Comparison of ENCODE assay signal across 1 cellular context in the genomic region with DNA sequence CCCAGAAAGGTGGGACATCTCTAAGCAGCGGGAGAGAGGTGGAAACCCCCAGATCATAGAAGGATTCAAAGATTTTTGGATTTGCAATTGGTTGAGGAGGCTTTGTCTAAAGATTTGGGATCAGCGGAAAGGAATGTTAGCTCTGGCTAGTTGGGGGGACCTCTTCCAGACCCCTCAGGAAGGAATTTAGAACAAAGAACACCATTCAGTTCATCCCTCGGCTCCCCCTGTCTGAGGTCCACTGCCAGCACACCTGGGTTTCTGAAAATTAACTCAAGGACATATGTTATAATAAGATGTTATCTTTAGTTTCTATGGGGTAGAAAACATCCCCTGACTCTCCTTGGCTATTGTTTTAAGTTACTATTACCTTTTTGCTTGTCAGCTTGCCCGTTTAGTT.
TF ChIP-seq lines count a peak whose summit lies in the region.

No MANE protein-coding gene starts in this region.

TF ChIP-seq in WTC11, 78 proteins besides CTCF, POLR2A, EP300 and RAD21:
- no peak for TF ChIP-seq MYBL2 (CRISPR knock-in tag; IDR thresholded peaks at IDR 0.05)
- TF ChIP-seq, protein P1, sequence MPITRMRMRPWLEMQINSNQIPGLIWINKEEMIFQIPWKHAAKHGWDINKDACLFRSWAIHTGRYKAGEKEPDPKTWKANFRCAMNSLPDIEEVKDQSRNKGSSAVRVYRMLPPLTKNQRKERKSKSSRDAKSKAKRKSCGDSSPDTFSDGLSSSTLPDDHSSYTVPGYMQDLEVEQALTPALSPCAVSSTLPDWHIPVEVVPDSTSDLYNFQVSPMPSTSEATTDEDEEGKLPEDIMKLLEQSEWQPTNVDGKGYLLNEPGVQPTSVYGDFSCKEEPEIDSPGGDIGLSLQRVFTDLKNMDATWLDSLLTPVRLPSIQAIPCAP (CRISPR knock-in tag; IDR thresholded peaks at IDR 0.05) = no peak
- no peak for TF ChIP-seq ZNF138 (CRISPR knock-in tag; conservative IDR thresholded peaks at IDR 0.05)
- TF ChIP-seq JUN (CRISPR knock-in tag; IDR thresholded peaks at IDR 0.05) = no peak
- TF ChIP-seq, protein P2, sequence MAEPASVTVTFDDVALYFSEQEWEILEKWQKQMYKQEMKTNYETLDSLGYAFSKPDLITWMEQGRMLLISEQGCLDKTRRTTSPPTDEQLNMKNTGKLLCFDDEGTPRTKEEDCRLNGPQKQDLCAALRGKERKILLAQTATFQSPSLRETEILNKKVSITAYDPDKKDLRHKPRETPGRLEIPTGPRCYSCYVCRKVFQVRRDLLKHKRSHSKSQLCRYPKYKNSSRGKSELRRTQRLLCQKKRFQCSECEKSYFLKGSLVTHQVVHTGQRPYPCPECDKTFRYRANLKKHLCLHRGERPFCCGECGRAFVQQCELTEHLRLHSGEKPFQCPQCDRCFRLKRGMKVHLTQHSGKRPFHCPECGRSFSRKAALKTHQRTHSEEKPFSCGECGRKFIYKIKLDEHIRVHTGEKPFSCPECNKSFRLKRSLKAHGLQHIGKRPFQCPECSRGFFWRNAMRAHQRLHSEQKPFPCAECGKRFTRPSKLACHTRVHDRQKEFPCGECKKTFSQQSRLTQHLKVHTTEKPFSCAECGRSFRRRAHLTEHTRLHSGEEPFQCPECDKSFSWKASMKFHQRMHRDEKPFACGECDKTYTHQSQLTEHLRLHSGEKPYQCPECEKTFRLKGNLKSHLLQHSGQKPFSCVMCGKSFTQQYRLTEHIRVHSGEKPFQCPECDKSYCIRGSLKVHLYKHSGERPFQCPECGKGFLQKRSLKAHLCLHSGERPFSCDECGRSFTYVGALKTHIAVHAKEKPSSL (CRISPR knock-in tag; conservative IDR thresholded peaks at IDR 0.05) = no peak
- TF ChIP-seq, protein P3, sequence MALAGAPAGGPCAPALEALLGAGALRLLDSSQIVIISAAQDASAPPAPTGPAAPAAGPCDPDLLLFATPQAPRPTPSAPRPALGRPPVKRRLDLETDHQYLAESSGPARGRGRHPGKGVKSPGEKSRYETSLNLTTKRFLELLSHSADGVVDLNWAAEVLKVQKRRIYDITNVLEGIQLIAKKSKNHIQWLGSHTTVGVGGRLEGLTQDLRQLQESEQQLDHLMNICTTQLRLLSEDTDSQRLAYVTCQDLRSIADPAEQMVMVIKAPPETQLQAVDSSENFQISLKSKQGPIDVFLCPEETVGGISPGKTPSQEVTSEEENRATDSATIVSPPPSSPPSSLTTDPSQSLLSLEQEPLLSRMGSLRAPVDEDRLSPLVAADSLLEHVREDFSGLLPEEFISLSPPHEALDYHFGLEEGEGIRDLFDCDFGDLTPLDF (CRISPR knock-in tag; IDR thresholded peaks at IDR 0.05) = no peak
- TF ChIP-seq SMAD3 (CRISPR knock-in tag; IDR thresholded peaks at IDR 0.05; ENCODE audit: borderline replicate concordance) = no peak
- TF ChIP-seq, protein P4, sequence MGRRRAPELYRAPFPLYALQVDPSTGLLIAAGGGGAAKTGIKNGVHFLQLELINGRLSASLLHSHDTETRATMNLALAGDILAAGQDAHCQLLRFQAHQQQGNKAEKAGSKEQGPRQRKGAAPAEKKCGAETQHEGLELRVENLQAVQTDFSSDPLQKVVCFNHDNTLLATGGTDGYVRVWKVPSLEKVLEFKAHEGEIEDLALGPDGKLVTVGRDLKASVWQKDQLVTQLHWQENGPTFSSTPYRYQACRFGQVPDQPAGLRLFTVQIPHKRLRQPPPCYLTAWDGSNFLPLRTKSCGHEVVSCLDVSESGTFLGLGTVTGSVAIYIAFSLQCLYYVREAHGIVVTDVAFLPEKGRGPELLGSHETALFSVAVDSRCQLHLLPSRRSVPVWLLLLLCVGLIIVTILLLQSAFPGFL (CRISPR knock-in tag; IDR thresholded peaks at IDR 0.05; ENCODE audit: borderline replicate concordance) = no peak
- TF ChIP-seq ZNF671 (CRISPR knock-in tag; IDR thresholded peaks at IDR 0.05) = no peak
- no peak for TF ChIP-seq CREM (CRISPR knock-in tag; IDR thresholded peaks at IDR 0.05)
- TF ChIP-seq, protein P5, sequence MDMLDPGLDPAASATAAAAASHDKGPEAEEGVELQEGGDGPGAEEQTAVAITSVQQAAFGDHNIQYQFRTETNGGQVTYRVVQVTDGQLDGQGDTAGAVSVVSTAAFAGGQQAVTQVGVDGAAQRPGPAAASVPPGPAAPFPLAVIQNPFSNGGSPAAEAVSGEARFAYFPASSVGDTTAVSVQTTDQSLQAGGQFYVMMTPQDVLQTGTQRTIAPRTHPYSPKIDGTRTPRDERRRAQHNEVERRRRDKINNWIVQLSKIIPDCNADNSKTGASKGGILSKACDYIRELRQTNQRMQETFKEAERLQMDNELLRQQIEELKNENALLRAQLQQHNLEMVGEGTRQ (CRISPR knock-in tag; IDR thresholded peaks at IDR 0.05) = no peak
- TF ChIP-seq, protein P6, sequence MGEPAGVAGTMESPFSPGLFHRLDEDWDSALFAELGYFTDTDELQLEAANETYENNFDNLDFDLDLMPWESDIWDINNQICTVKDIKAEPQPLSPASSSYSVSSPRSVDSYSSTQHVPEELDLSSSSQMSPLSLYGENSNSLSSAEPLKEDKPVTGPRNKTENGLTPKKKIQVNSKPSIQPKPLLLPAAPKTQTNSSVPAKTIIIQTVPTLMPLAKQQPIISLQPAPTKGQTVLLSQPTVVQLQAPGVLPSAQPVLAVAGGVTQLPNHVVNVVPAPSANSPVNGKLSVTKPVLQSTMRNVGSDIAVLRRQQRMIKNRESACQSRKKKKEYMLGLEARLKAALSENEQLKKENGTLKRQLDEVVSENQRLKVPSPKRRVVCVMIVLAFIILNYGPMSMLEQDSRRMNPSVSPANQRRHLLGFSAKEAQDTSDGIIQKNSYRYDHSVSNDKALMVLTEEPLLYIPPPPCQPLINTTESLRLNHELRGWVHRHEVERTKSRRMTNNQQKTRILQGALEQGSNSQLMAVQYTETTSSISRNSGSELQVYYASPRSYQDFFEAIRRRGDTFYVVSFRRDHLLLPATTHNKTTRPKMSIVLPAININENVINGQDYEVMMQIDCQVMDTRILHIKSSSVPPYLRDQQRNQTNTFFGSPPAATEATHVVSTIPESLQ (CRISPR knock-in tag; IDR thresholded peaks at IDR 0.05) = no peak
- TF ChIP-seq TEAD4 (CRISPR knock-in tag; IDR thresholded peaks at IDR 0.05) = no peak
- TF ChIP-seq, protein P7, sequence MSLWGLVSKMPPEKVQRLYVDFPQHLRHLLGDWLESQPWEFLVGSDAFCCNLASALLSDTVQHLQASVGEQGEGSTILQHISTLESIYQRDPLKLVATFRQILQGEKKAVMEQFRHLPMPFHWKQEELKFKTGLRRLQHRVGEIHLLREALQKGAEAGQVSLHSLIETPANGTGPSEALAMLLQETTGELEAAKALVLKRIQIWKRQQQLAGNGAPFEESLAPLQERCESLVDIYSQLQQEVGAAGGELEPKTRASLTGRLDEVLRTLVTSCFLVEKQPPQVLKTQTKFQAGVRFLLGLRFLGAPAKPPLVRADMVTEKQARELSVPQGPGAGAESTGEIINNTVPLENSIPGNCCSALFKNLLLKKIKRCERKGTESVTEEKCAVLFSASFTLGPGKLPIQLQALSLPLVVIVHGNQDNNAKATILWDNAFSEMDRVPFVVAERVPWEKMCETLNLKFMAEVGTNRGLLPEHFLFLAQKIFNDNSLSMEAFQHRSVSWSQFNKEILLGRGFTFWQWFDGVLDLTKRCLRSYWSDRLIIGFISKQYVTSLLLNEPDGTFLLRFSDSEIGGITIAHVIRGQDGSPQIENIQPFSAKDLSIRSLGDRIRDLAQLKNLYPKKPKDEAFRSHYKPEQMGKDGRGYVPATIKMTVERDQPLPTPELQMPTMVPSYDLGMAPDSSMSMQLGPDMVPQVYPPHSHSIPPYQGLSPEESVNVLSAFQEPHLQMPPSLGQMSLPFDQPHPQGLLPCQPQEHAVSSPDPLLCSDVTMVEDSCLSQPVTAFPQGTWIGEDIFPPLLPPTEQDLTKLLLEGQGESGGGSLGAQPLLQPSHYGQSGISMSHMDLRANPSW (CRISPR knock-in tag; conservative IDR thresholded peaks at IDR 0.05; ENCODE audit: low read depth) = no peak
- TF ChIP-seq, protein P8, sequence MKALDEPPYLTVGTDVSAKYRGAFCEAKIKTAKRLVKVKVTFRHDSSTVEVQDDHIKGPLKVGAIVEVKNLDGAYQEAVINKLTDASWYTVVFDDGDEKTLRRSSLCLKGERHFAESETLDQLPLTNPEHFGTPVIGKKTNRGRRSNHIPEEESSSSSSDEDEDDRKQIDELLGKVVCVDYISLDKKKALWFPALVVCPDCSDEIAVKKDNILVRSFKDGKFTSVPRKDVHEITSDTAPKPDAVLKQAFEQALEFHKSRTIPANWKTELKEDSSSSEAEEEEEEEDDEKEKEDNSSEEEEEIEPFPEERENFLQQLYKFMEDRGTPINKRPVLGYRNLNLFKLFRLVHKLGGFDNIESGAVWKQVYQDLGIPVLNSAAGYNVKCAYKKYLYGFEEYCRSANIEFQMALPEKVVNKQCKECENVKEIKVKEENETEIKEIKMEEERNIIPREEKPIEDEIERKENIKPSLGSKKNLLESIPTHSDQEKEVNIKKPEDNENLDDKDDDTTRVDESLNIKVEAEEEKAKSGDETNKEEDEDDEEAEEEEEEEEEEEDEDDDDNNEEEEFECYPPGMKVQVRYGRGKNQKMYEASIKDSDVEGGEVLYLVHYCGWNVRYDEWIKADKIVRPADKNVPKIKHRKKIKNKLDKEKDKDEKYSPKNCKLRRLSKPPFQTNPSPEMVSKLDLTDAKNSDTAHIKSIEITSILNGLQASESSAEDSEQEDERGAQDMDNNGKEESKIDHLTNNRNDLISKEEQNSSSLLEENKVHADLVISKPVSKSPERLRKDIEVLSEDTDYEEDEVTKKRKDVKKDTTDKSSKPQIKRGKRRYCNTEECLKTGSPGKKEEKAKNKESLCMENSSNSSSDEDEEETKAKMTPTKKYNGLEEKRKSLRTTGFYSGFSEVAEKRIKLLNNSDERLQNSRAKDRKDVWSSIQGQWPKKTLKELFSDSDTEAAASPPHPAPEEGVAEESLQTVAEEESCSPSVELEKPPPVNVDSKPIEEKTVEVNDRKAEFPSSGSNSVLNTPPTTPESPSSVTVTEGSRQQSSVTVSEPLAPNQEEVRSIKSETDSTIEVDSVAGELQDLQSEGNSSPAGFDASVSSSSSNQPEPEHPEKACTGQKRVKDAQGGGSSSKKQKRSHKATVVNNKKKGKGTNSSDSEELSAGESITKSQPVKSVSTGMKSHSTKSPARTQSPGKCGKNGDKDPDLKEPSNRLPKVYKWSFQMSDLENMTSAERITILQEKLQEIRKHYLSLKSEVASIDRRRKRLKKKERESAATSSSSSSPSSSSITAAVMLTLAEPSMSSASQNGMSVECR (CRISPR knock-in tag; IDR thresholded peaks at IDR 0.05; ENCODE audit: borderline replicate concordance) = no peak
- TF ChIP-seq NFE2L1 (CRISPR knock-in tag; IDR thresholded peaks at IDR 0.05) = no peak
- TF ChIP-seq EMX1 (CRISPR knock-in tag; IDR thresholded peaks at IDR 0.05) = no peak
- TF ChIP-seq RORB (CRISPR knock-in tag; IDR thresholded peaks at IDR 0.05) = no peak
- no peak for TF ChIP-seq FOXP1 (CRISPR knock-in tag; IDR thresholded peaks at IDR 0.05; ENCODE audit: borderline replicate concordance)
TF ChIP-seq in WTC11: peak in this region for 0.
